Comparison of ENCODE assay signal across 21 cellular contexts in genomic region chr6:121187833-121188200, GRCh38.
DNase-seq lines count a peak whose midpoint lies in the region; ATAC-seq and TF ChIP-seq lines count a peak whose summit lies in the region.
"Had no signal": no experiment of that assay in that cellular context is flagged by ENCODE, and none has a peak within 500 bp of the region (broad histone marks: within the 10 kb centered on the region; RNA-seq: fewer than 3 reads in every experiment).

No MANE protein-coding gene starts in this region.

- no peaks in the 10 kb centered on the region for H3K9me3 Mint-ChIP-seq in MCF 10A (ENCODE audit: unreplicated experiment)
- H3K9me3 Mint-ChIP-seq in stimulated activated memory B cell treated with anti-CD40 and anti-IgM and Interleukin-4, amounts not matched to agents 10 μg/mL and 1 μg/mL and 100 μg/mL, for 72 hours: no peaks in the 10 kb centered on the region
- H3K9me3 Mint-ChIP-seq: HFFc6 had no signal

- H3K4me1 ChIP-seq in mammary epithelial cell (ENCODE audit: insufficient read depth, low read length) (peaks cover 5% of the 10 kb centered on the region), tibial nerve (no peaks in the 10 kb centered on the region)

- no peak for TF ChIP-seq CTCF in mammary epithelial cell (conservative IDR thresholded peaks at IDR 0.05 in 1 of 2, IDR thresholded peaks at IDR 0.05 in 1 of 2; ENCODE audit: extremely low read depth in 1 of 2, insufficient read depth in 1 of 2, low read depth in 1 of 2, low read length in 2 of 2)
- no peak for TF ChIP-seq CTCF in MCF 10A (IDR thresholded peaks at IDR 0.05; ENCODE audit: unreplicated experiment)
- TF ChIP-seq CTCF in epithelial cell of esophagus (IDR thresholded peaks at IDR 0.05; ENCODE audit: insufficient read depth, low read depth, low read length, missing control alignments): no peak
- TF ChIP-seq CTCF in lower leg skin (IDR thresholded peaks at IDR 0.05): no peak
- TF ChIP-seq CTCF in tibial nerve (IDR thresholded peaks at IDR 0.05): no peak

- no peaks in the 10 kb centered on the region for H3K36me3 Mint-ChIP-seq in MCF 10A (ENCODE audit: insufficient read depth, unreplicated experiment)
- H3K36me3 Mint-ChIP-seq in stimulated activated memory B cell treated with anti-CD40 and anti-IgM and Interleukin-4, amounts not matched to agents 10 μg/mL and 1 μg/mL and 100 μg/mL, for 72 hours: peaks cover 8% of the 10 kb centered on the region
- H3K36me3 Mint-ChIP-seq: CD14-positive monocyte had no signal

- H2AFZ ChIP-seq in mammary epithelial cell (ENCODE audit: low read depth, low read length): no peak overlapping the region

- no peaks in the 10 kb centered on the region for H3K36me3 ChIP-seq in mammary epithelial cell (ENCODE audit: insufficient read depth, low read length)
- no peaks in the 10 kb centered on the region for H3K36me3 ChIP-seq in tibial nerve

- no peak for TF ChIP-seq EP300 in tibial nerve (IDR thresholded peaks at IDR 0.05)

- in situ Hi-C loops in mammary epithelial cell (cut with MboI; ENCODE audit: low sequenced_read_pairs in 2 of 2): no loop called here

- 0% methylated on average over 1 of the region's 1 CpG for WGBS in mammary epithelial cell (ENCODE audit: low coverage, missing lambda C conversion rate)
- WGBS in lower leg skin, 2 donors: 56 to 63% methylated on average over 1 of the region's 1 CpG
- 67 to 72% methylated on average over 1 of the region's 1 CpG for WGBS in tibial nerve, 2 donors

- no peak overlapping the region for H3K4me2 ChIP-seq in mammary epithelial cell (ENCODE audit: insufficient read depth, low read depth, low read length)
- H3K4me2 ChIP-seq: KMS-11 had no signal

- H4K20me1 ChIP-seq in mammary epithelial cell (ENCODE audit: insufficient read depth, low read length): no peaks in the 10 kb centered on the region

- ATAC-seq in HG02763 (IDR thresholded peaks at IDR 0.05; ENCODE audit: unreplicated experiment): no peak
- ATAC-seq in stimulated activated memory B cell treated with anti-CD40 and anti-IgM and Interleukin-4, amounts not matched to agents 10 μg/mL and 1 μg/mL and 100 μg/mL, for 72 hours: no peak
- ATAC-seq: Right ventricle myocardium inferior had no signal

- H3K27me3 ChIP-seq in mammary epithelial cell (ENCODE audit: insufficient read depth, low read length) (no peaks in the 10 kb centered on the region), tibial nerve (no peaks in the 10 kb centered on the region)

- POLR2A ChIA-PET in MCF 10A (lab: Yijun Ruan, JAX): no interaction called here

- H3K27me3 Mint-ChIP-seq in MCF 10A (ENCODE audit: insufficient read depth, unreplicated experiment): no peaks in the 10 kb centered on the region
- no peaks in the 10 kb centered on the region for H3K27me3 Mint-ChIP-seq in stimulated activated memory B cell treated with anti-CD40 and anti-IgM and Interleukin-4, amounts not matched to agents 10 μg/mL and 1 μg/mL and 100 μg/mL, for 72 hours
- H3K27me3 Mint-ChIP-seq: B cell had no signal

- no peaks in the 10 kb centered on the region for H3K9me3 ChIP-seq in mammary epithelial cell (replicated peaks; ENCODE audit: insufficient read depth, low read length)
- H3K9me3 ChIP-seq in tibial nerve: no peaks in the 10 kb centered on the region

- dilution Hi-C loops in mammary epithelial cell (cut with HindIII; ENCODE audit: low sequenced_read_pairs): no loop called here

- BruUV-seq in mammary epithelial cell (replicated peaks; lab: Mats Ljungman, UMichigan) (no TSS peak), MCF 10A (replicated peaks; lab: Mats Ljungman, UMichigan) (no TSS peak)

- no peak overlapping the region for H3K9ac ChIP-seq in mammary epithelial cell (ENCODE audit: insufficient read depth, low read length)
- H3K9ac ChIP-seq: KMS-11 had no signal

- DNase-seq in mammary epithelial cell (peak; percentile 34), MCF 10A (ENCODE audit: unreplicated experiment) (no peak), epithelial cell of esophagus (ENCODE audit: low read depth) (peak; percentile 71), left kidney (ENCODE audit: low read depth, low spot score) (peak; percentile 3), lower leg skin (ENCODE audit: low spot score in 2 of 2) (no peak), tibial nerve (ENCODE audit: low spot score in 2 of 2) (no peak)
- DNase-seq: EL, H7, HFFc6, MV-4-11, NCI-H1105 treated with DMSO at 0.1 percent for 48 hours, NCI-H2029 treated with DMSO at 0.1 percent for 48 hours, NCI-H2171 treated with DMSO at 0.1 percent for 48 hours, NCI-H524 treated with DMSO at 0.1 percent for 48 hours, NCI-H82 had no signal

- CTCF ChIA-PET in mammary epithelial cell (lab: Charles Lee; ENCODE audit: low non-redundant PET) (no interaction called here), MCF 10A (lab: Yijun Ruan, JAX) (interaction anchor here (0.5 to 0.7 kb wide), 3 partner anchors 20 to 63 kb away, joined by 3 to 5 read pairs (median 3); no protein-coding TSS in a partner anchor)

- intact Hi-C loops in mammary epithelial cell (cut with micrococcal nuclease) (no loop called here), MCF 10A (cut with micrococcal nuclease) (no loop called here), lower leg skin (cut with DNase I; ENCODE audit: low total_unique reads) (no loop called here)

- no peak overlapping the region for H3K4me3 Mint-ChIP-seq in MCF 10A (ENCODE audit: unreplicated experiment)
- no peak overlapping the region for H3K4me3 Mint-ChIP-seq in stimulated activated memory B cell treated with anti-CD40 and anti-IgM and Interleukin-4, amounts not matched to agents 10 μg/mL and 1 μg/mL and 100 μg/mL, for 72 hours
- H3K4me3 Mint-ChIP-seq: B cell, CD14-positive monocyte, HFFc6 had no signal

- H3K27ac ChIP-seq in mammary epithelial cell (ENCODE audit: insufficient read depth, low read depth, low read length) (no peak overlapping the region), tibial nerve (no peak overlapping the region)
- H3K27ac ChIP-seq: KMS-11 had no signal

- H3K4me1 Mint-ChIP-seq in MCF 10A (ENCODE audit: insufficient read depth, unreplicated experiment): no peaks in the 10 kb centered on the region
- no peaks in the 10 kb centered on the region for H3K4me1 Mint-ChIP-seq in stimulated activated memory B cell treated with anti-CD40 and anti-IgM and Interleukin-4, amounts not matched to agents 10 μg/mL and 1 μg/mL and 100 μg/mL, for 72 hours
- H3K4me1 Mint-ChIP-seq: B cell, CD14-positive monocyte had no signal

- TF ChIP-seq POLR2A in lower leg skin (IDR thresholded peaks at IDR 0.05): no peak
- no peak for TF ChIP-seq POLR2A in tibial nerve (IDR thresholded peaks at IDR 0.05)

- no peak overlapping the region for H3K27ac Mint-ChIP-seq in MCF 10A (ENCODE audit: low read depth, unreplicated experiment)
- H3K27ac Mint-ChIP-seq in stimulated activated memory B cell treated with anti-CD40 and anti-IgM and Interleukin-4, amounts not matched to agents 10 μg/mL and 1 μg/mL and 100 μg/mL, for 72 hours: no peak overlapping the region
- H3K27ac Mint-ChIP-seq: B cell, CD14-positive monocyte, HFFc6 had no signal

- no peaks in the 10 kb centered on the region for H3K79me2 ChIP-seq in mammary epithelial cell (ENCODE audit: insufficient read depth, low read length)

- H3K4me3 ChIP-seq in mammary epithelial cell (replicated peaks in 1 of 3; ENCODE audit: insufficient read depth in 1 of 3, low read depth in 2 of 3, low read length in 3 of 3): no peak overlapping the region
- H3K4me3 ChIP-seq in epithelial cell of esophagus (ENCODE audit: low read length): no peak overlapping the region
- no peak overlapping the region for H3K4me3 ChIP-seq in lower leg skin (ENCODE audit: low read depth, poor library complexity, severe bottlenecking)
- no peak overlapping the region for H3K4me3 ChIP-seq in tibial nerve

Comparison
In these comparisons a context has a peak if more than half of its experiments do, and no peak if none do; other contexts are left out.
1. DNase-seq: peak in mammary epithelial cell (single experiment), epithelial cell of esophagus (single experiment) and left kidney (single experiment); none in MCF 10A (single experiment), lower leg skin (0 of 2) and tibial nerve (0 of 2).